Comparison of ENCODE assay signal across 18 cellular contexts in the genomic region with DNA sequence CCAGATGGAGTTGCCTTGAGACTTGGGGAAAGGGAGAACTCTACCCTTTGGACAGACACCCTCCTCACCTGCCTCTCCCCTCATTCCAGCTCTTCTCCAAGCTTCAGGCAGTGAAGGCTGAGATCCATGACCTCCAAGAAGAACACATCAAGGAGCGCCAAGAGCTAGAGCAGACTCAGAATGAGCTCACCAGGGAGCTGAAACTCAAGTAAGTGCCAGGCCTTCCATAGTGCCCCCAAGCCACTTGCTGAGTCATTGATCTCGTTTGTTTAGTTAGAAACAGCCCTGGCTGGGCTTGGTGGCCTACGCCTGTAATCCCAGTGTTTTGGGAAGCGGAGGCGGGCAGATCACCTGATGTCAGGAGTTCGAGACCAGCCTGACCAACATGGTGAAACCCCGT. TPM values are rescaled to one million over a fixed set of nuclear protein-coding genes. Genes with fewer than 3 reads are reported as not detected.
DNase-seq lines count a peak whose midpoint lies in the region; ATAC-seq, FAIRE-seq and TF ChIP-seq lines count a peak whose summit lies in the region.
"Had no signal": no experiment of that assay in that cellular context is flagged by ENCODE, and none has a peak within 500 bp of the region (broad histone marks: within the 10 kb centered on the region; RNA-seq: fewer than 3 reads in every experiment).

No MANE protein-coding gene starts in this region.

- H3K9me3 Mint-ChIP-seq in activated T-cell treated with anti-CD3 and anti-CD28 coated beads, Interleukin-2, amount 50 U/mL, for 24 hours, result no peaks in the 10 kb centered on the region
- no peaks in the 10 kb centered on the region for H3K9me3 Mint-ChIP-seq in activated T-cell treated with anti-CD3 and anti-CD28 coated beads, Interleukin-2, amount 50 U/mL, for 4 hours
- H3K9me3 Mint-ChIP-seq in naive thymus-derived CD8-positive, alpha-beta T cell, result no peaks in the 10 kb centered on the region
- H3K9me3 Mint-ChIP-seq in neural progenitor cell, result no peaks in the 10 kb centered on the region
- H3K9me3 Mint-ChIP-seq: CD4-positive, alpha-beta T cell; immature natural killer cell; T-helper 2 cell treated with Interferon-gamma antibody and Interleukin-4, amounts not matched to agents 5 μg/mL and 100 μg/mL, for 36 hours had no signal

- ATAC-seq in activated T-cell treated with anti-CD3 and anti-CD28 coated beads, Interleukin-2, amount 50 U/mL, for 4 hours, result no peak
- no peak for ATAC-seq in IMR-90 (ENCODE audit: low read depth)
- peak; percentile 81 to 91 (median 88) for ATAC-seq in pancreas
- ATAC-seq in naive thymus-derived CD8-positive, alpha-beta T cell, result no peak
- ATAC-seq: GM12878 had no signal

- H3K9ac ChIP-seq in IMR-90 (ENCODE audit: low read depth, low read length) (no peak overlapping the region), neural progenitor cell (no peak overlapping the region)

- 0 out of 2 replicates have a peak, but pooled peaks cover 2% of the 10 kb centered on the region for H3K9me1 ChIP-seq in IMR-90 (ENCODE audit: insufficient read depth, low read length)

- H2AFZ ChIP-seq in IMR-90 (replicated peaks; ENCODE audit: low read length, poor library complexity) (no peak overlapping the region), neural progenitor cell (replicated peaks) (no peak overlapping the region)

- no peak overlapping the region for H3K27ac ChIP-seq in IMR-90 (ENCODE audit: insufficient read depth, low read length)
- H3K27ac ChIP-seq in pancreas, result peak overlapping the region; percentile 73 to 88 (median 76)
- H3K27ac ChIP-seq in neural progenitor cell, result no peak overlapping the region
- H3K27ac ChIP-seq: neutrophil, vagina had no signal

- H2BK15ac ChIP-seq in IMR-90 (ENCODE audit: low read depth, low read length), result no peak overlapping the region

- CTCF ChIA-PET in IMR-90 (lab: Yijun Ruan, JAX), result no interaction called here

- no peak overlapping the region for H2BK20ac ChIP-seq in IMR-90 (ENCODE audit: low read depth, low read length)

- TF ChIP-seq CTCF in IMR-90 (conservative IDR thresholded peaks at IDR 0.05; ENCODE audit: low read depth, low read length) (no peak), bronchial epithelial cell (IDR thresholded peaks at IDR 0.05; ENCODE audit: insufficient read depth, low read length, severe bottlenecking) (no peak), pancreas (IDR thresholded peaks at IDR 0.05) (no peak), neural progenitor cell (IDR thresholded peaks at IDR 0.05) (no peak)

- H3K27me3 Mint-ChIP-seq in activated T-cell treated with anti-CD3 and anti-CD28 coated beads, Interleukin-2, amount 50 U/mL, for 24 hours, result no peaks in the 10 kb centered on the region
- H3K27me3 Mint-ChIP-seq in activated T-cell treated with anti-CD3 and anti-CD28 coated beads, Interleukin-2, amount 50 U/mL, for 4 hours (ENCODE audit: low read depth), result no peaks in the 10 kb centered on the region
- no peaks in the 10 kb centered on the region for H3K27me3 Mint-ChIP-seq in naive thymus-derived CD8-positive, alpha-beta T cell
- H3K27me3 Mint-ChIP-seq in neural progenitor cell (ENCODE audit: insufficient read depth, low read depth), result peaks cover 3% of the 10 kb centered on the region
- H3K27me3 Mint-ChIP-seq: CD4-positive, alpha-beta T cell had no signal

- peak overlapping the region; percentile 88 for H3K27ac Mint-ChIP-seq in activated T-cell treated with anti-CD3 and anti-CD28 coated beads, Interleukin-2, amount 50 U/mL, for 24 hours
- peak overlapping the region in 4 of 10 donors; percentile 7 to 59 (median 49) for H3K27ac Mint-ChIP-seq in naive thymus-derived CD8-positive, alpha-beta T cell
- H3K27ac Mint-ChIP-seq in neural progenitor cell, result no peak overlapping the region
- H3K27ac Mint-ChIP-seq: CD4-positive, alpha-beta T cell; T-helper 2 cell treated with Interferon-gamma antibody and Interleukin-4, amounts not matched to agents 5 μg/mL and 100 μg/mL, for 36 hours had no signal

- no peaks in the 10 kb centered on the region for H4K20me1 ChIP-seq in IMR-90 (ENCODE audit: insufficient read depth, low read length)
- H4K20me1 ChIP-seq in neural progenitor cell (ENCODE audit: low read depth), result peaks cover 3% of the 10 kb centered on the region

- in situ Hi-C loops in IMR-90 (cut with MboI; ENCODE audit: low sequenced_read_pairs), result no loop called here

- H2AK9ac ChIP-seq in IMR-90 (replicated peaks; ENCODE audit: low read depth, low read length, poor library complexity), result no peak overlapping the region

- FAIRE-seq in bronchial epithelial cell (lab: Jason Lieb, UNC) (no peak), pancreas (lab: Jason Lieb, UNC) (no peak)
- FAIRE-seq: GM12878 had no signal

- dilution Hi-C loops in IMR-90 (cut with HindIII; ENCODE audit: low sequenced_read_pairs, unreplicated experiment), result no loop called here

- intact Hi-C loops in IMR-90 (cut with micrococcal nuclease) (no loop called here), pancreas (cut with DNase I) (no loop called here)

- H3F3A ChIP-seq in neural progenitor cell (ENCODE audit: low read depth), result peaks cover 4% of the 10 kb centered on the region

- no peak for TF ChIP-seq POLR2A in IMR-90 (IDR thresholded peaks at IDR 0.05; ENCODE audit: low read depth, low read length)

- no peak for DNase-seq in activated T-cell treated with anti-CD3 and anti-CD28 coated beads, Interleukin-2, amount 50 U/mL, for 24 hours
- DNase-seq in activated T-cell treated with anti-CD3 and anti-CD28 coated beads, Interleukin-2, amount 50 U/mL, for 4 hours, result no peak
- DNase-seq in IMR-90 (peak; percentile 44), bronchial epithelial cell (ENCODE audit: low read depth) (peak; percentile 38), pancreas (peak in 5 of 6 donors; percentile 59 to 84 (median 82)), neural progenitor cell (ENCODE audit: low spot score) (no peak), NOMO-1 (lab: John Stamatoyannopoulos, UW; ENCODE audit: unreplicated experiment in 2 of 2) (no peak)
- no peak for DNase-seq in naive thymus-derived CD8-positive, alpha-beta T cell
- DNase-seq: ACHN; amniotic stem cell; CD4-positive, alpha-beta T cell; immature natural killer cell; NCI-H226; SIG-M5 had no signal

- no peak overlapping the region for H3K18ac ChIP-seq in IMR-90 (ENCODE audit: low read depth, low read length)

- H2BK120ac ChIP-seq in IMR-90 (ENCODE audit: low read depth, low read length), result no peak overlapping the region

- no peaks in the 10 kb centered on the region for H3K9me3 ChIP-seq in IMR-90 (ENCODE audit: control insufficient read depth, insufficient read depth, low read length)
- no peaks in the 10 kb centered on the region for H3K9me3 ChIP-seq in pancreas
- no peaks in the 10 kb centered on the region for H3K9me3 ChIP-seq in neural progenitor cell (ENCODE audit: low read depth)
- H3K9me3 ChIP-seq: neutrophil, vagina had no signal

- H4K5ac ChIP-seq in IMR-90 (ENCODE audit: low read depth, low read length), result no peak overlapping the region

- H3K14ac ChIP-seq in IMR-90 (replicated peaks; ENCODE audit: low read depth, low read length), result no peak overlapping the region

- no peaks in the 10 kb centered on the region for H3K79me2 ChIP-seq in neural progenitor cell (ENCODE audit: low read depth)

- H3K23ac ChIP-seq in IMR-90 (ENCODE audit: low read depth, low read length), result no peak overlapping the region

- H3K4me3 Mint-ChIP-seq in activated T-cell treated with anti-CD3 and anti-CD28 coated beads, Interleukin-2, amount 50 U/mL, for 24 hours, result no peak overlapping the region
- no peak overlapping the region for H3K4me3 Mint-ChIP-seq in activated T-cell treated with anti-CD3 and anti-CD28 coated beads, Interleukin-2, amount 50 U/mL, for 4 hours
- H3K4me3 Mint-ChIP-seq in naive thymus-derived CD8-positive, alpha-beta T cell, result no peak overlapping the region
- no peak overlapping the region for H3K4me3 Mint-ChIP-seq in neural progenitor cell
- H3K4me3 Mint-ChIP-seq: CD4-positive, alpha-beta T cell; immature natural killer cell; T-helper 2 cell treated with Interferon-gamma antibody and Interleukin-4, amounts not matched to agents 5 μg/mL and 100 μg/mL, for 36 hours had no signal

- H3K4me1 Mint-ChIP-seq in activated T-cell treated with anti-CD3 and anti-CD28 coated beads, Interleukin-2, amount 50 U/mL, for 24 hours (ENCODE audit: low read depth), result peaks cover 28% of the 10 kb centered on the region
- H3K4me1 Mint-ChIP-seq in activated T-cell treated with anti-CD3 and anti-CD28 coated beads, Interleukin-2, amount 50 U/mL, for 4 hours (ENCODE audit: low read depth), result peaks cover 13% of the 10 kb centered on the region
- H3K4me1 Mint-ChIP-seq in naive thymus-derived CD8-positive, alpha-beta T cell, result peaks cover 0 to 5% (median 4%) of the 10 kb centered on the region in 4 donors
- no peaks in the 10 kb centered on the region for H3K4me1 Mint-ChIP-seq in neural progenitor cell

- peaks cover 93% of the 10 kb centered on the region for H3K36me3 Mint-ChIP-seq in activated T-cell treated with anti-CD3 and anti-CD28 coated beads, Interleukin-2, amount 50 U/mL, for 24 hours (ENCODE audit: low read depth)
- peaks cover 49% of the 10 kb centered on the region for H3K36me3 Mint-ChIP-seq in activated T-cell treated with anti-CD3 and anti-CD28 coated beads, Interleukin-2, amount 50 U/mL, for 4 hours (ENCODE audit: insufficient read depth)
- H3K36me3 Mint-ChIP-seq in naive thymus-derived CD8-positive, alpha-beta T cell, result peaks cover 4 to 58% (median 15%) of the 10 kb centered on the region in 3 donors
- peaks cover 27% of the 10 kb centered on the region for H3K36me3 Mint-ChIP-seq in neural progenitor cell

- peaks cover 7 to 11% of the 10 kb centered on the region in 2 experiments; a peak in 2 of 4 replicates for H3K79me1 ChIP-seq in IMR-90 (ENCODE audit: low read depth in 1 of 2, low read length in 2 of 2)

- H3K36me3 ChIP-seq in IMR-90 (ENCODE audit: control insufficient read depth, insufficient read depth, low read length) (peaks cover 18% of the 10 kb centered on the region), bronchial epithelial cell (ENCODE audit: control insufficient read depth, insufficient read depth, low read length) (peaks cover 5% of the 10 kb centered on the region), pancreas (peaks cover 0 to 5% (median 3%) of the 10 kb centered on the region in 3 donors), neural progenitor cell (peaks cover 3% of the 10 kb centered on the region)

- no peak overlapping the region for H3K56ac ChIP-seq in IMR-90 (ENCODE audit: extremely low read depth, insufficient read depth, low read length)

- POLR2A ChIA-PET in IMR-90 (lab: Charles Lee; ENCODE audit: unreplicated experiment), result no interaction called here
- POLR2A ChIA-PET in naive thymus-derived CD8-positive, alpha-beta T cell (lab: Charles Lee), result no interaction called here

- 64% methylated on average over 3 of the region's 7 CpGs; no CpG with 5 or more reads in 1 of the 2 experiments for WGBS in IMR-90 (ENCODE audit: extremely low coverage in 2 of 2, insufficient read length in 1 of 2), 2 experiments
- WGBS in pancreas, 2 donors, result 45% methylated on average over 7 of the region's 7 CpGs

- no peak overlapping the region for H2BK5ac ChIP-seq in IMR-90 (ENCODE audit: low read depth, low read length, poor library complexity, severe bottlenecking)

- BruUV-seq in IMR-90 (replicated peaks; lab: Mats Ljungman, UMichigan), result no TSS peak

- H3K4me1 ChIP-seq in IMR-90 (ENCODE audit: control insufficient read depth, insufficient read depth, low read length), result peaks cover 2% of the 10 kb centered on the region; the same call in 1 of the 2 replicates
- peaks cover 0 to 6% (median 0%) of the 10 kb centered on the region in 3 donors for H3K4me1 ChIP-seq in pancreas
- H3K4me1 ChIP-seq in neural progenitor cell, result no peaks in the 10 kb centered on the region
- H3K4me1 ChIP-seq: vagina had no signal

- no peak overlapping the region for H4K8ac ChIP-seq in IMR-90 (ENCODE audit: low read depth in 2 of 2, low read length in 2 of 2)

- no peak overlapping the region for H2AK5ac ChIP-seq in IMR-90 (ENCODE audit: low read depth, low read length)

- no peak overlapping the region for H3K4me3 ChIP-seq in IMR-90 (ENCODE audit: insufficient read depth, low read depth, low read length)
- no peak overlapping the region for H3K4me3 ChIP-seq in bronchial epithelial cell (ENCODE audit: low read depth, low read length)
- H3K4me3 ChIP-seq in pancreas, result peak overlapping the region in 2 of 4 donors; percentile 29
- H3K4me3 ChIP-seq in neural progenitor cell, result no peak overlapping the region
- H3K4me3 ChIP-seq: GM12878, vagina had no signal

- H4K91ac ChIP-seq in IMR-90 (ENCODE audit: insufficient read depth, low read depth, low read length), result no peak overlapping the region

- no peak overlapping the region for H3K4me2 ChIP-seq in IMR-90 (ENCODE audit: low read depth, low read length)
- H3K4me2 ChIP-seq in neural progenitor cell, result no peak overlapping the region

- H3K27me3 ChIP-seq in IMR-90 (ENCODE audit: control insufficient read depth, insufficient read depth, low read length), result no peaks in the 10 kb centered on the region
- H3K27me3 ChIP-seq in bronchial epithelial cell (ENCODE audit: control insufficient read depth, insufficient read depth, low read length), result no peaks in the 10 kb centered on the region
- no peaks in the 10 kb centered on the region for H3K27me3 ChIP-seq in pancreas
- H3K27me3 ChIP-seq in neural progenitor cell, result no peaks in the 10 kb centered on the region
- H3K27me3 ChIP-seq: neutrophil, vagina had no signal

- no peak overlapping the region for H3K4ac ChIP-seq in IMR-90 (ENCODE audit: low read depth, low read length)

- TF ChIP-seq RAD21 in IMR-90 (IDR thresholded peaks at IDR 0.05; ENCODE audit: low read length), result no peak

RNA-seq across cellular contexts. Expression of a gene that starts 39.2 kb away (rescaled TPM):
- 10 to 100 TPM; 69.3 to 90.4 (median 78.9) TPM for total RNA-seq in activated T-cell treated with anti-CD3 and anti-CD28 coated beads, Interleukin-2, amount 50 U/mL, for 4 hours
- total RNA-seq in IMR-90 (2012; rRNA removed) (25.3 and 28.1 TPM in 2 replicates), bronchial epithelial cell (11.1 and 16.0 TPM in 2 replicates), pancreas (10 to 100 TPM; 23.7 to 35.4 (median 27.9) TPM), neural progenitor cell (ENCODE audit: low replicate concordance) (16.8 and 20.9 TPM in 2 replicates)
- polyA plus RNA-seq in IMR-90 (2012; rRNA removed) (15.8 and 17.1 TPM in 2 replicates), pancreas (10 to 100 TPM; 11.0 to 19.4 TPM)
- 6.9 and 13.8 TPM in 2 replicates for polyA plus RNA-seq in IMR-90 (2012; cell fraction: cytosol; rRNA removed)
- 3.4 and 10.0 TPM in 2 replicates for polyA plus RNA-seq in IMR-90 (2012; cell fraction: nucleus; rRNA removed; ENCODE audit: low replicate concordance)
- 10 to 100 TPM in 1 of 2 experiments, 1 to 10 TPM in 1; 9.5 to 11.4 TPM for total RNA-seq in naive thymus-derived CD8-positive, alpha-beta T cell
- 1 to 10 TPM; 2.2 to 3.2 (median 2.2) TPM for polyA plus RNA-seq in naive thymus-derived CD8-positive, alpha-beta T cell

RNA-seq across cellular contexts. Expression of a gene that starts 41.5 kb away (rescaled TPM):
- total RNA-seq in activated T-cell treated with anti-CD3 and anti-CD28 coated beads, Interleukin-2, amount 50 U/mL, for 4 hours, result 100 to 1,000 TPM; 138 to 194 (median 149) TPM
- 29.9 and 33.3 TPM in 2 replicates for total RNA-seq in IMR-90 (2012; rRNA removed)
- polyA plus RNA-seq in IMR-90 (2012; rRNA removed), result 35.2 and 37.1 TPM in 2 replicates
- polyA plus RNA-seq in IMR-90 (2012; cell fraction: cytosol; rRNA removed), result 14.9 and 24.1 TPM in 2 replicates
- polyA plus RNA-seq in IMR-90 (2012; cell fraction: nucleus; rRNA removed; ENCODE audit: low replicate concordance), result 156 and 211 TPM in 2 replicates
- total RNA-seq in bronchial epithelial cell, result 13.8 and 17.6 TPM in 2 replicates
- 10 to 100 TPM; 32.9 to 57.7 (median 34.5) TPM for total RNA-seq in pancreas
- 10 to 100 TPM; 41.5 to 49.4 TPM for polyA plus RNA-seq in pancreas
- 100 to 1,000 TPM; 147 to 149 TPM for total RNA-seq in naive thymus-derived CD8-positive, alpha-beta T cell
- polyA plus RNA-seq in naive thymus-derived CD8-positive, alpha-beta T cell, result 10 to 100 TPM; 15.2 to 20.1 (median 18.4) TPM
- 48.2 and 64.0 TPM in 2 replicates for total RNA-seq in neural progenitor cell (ENCODE audit: low replicate concordance)

Comparison
In these comparisons a context has a peak if more than half of its experiments do, and no peak if none do; other contexts are left out.
1. DNase-seq: peak in IMR-90 (single experiment), bronchial epithelial cell (single experiment) and pancreas (5 of 6); none in activated T-cell treated with anti-CD3 and anti-CD28 coated beads, Interleukin-2, amount 50 U/mL, for 24 hours (single experiment), activated T-cell treated with anti-CD3 and anti-CD28 coated beads, Interleukin-2, amount 50 U/mL, for 4 hours (single experiment), naive thymus-derived CD8-positive, alpha-beta T cell (0 of 10), neural progenitor cell (single experiment) and NOMO-1 (0 of 2).
2. ATAC-seq: peak in pancreas (4 of 4); none in activated T-cell treated with anti-CD3 and anti-CD28 coated beads, Interleukin-2, amount 50 U/mL, for 4 hours (0 of 2), IMR-90 (single experiment) and naive thymus-derived CD8-positive, alpha-beta T cell (0 of 2).
3. H3K27ac ChIP-seq: peak in pancreas (4 of 4); none in IMR-90 (single experiment) and neural progenitor cell (single experiment).